8 cellular contexts compared by ENCODE assay signal in genomic region chr10:60236869-60237524, GRCh38.
A peak's percentile ranks its signal among the peaks of the same experiment; 100 is the strongest.
DNase-seq lines count a peak whose midpoint lies in the region; ATAC-seq and TF ChIP-seq lines count a peak whose summit lies in the region.

No MANE protein-coding gene starts in this region.

- no peaks in the 10 kb centered on the region for H3K9me3 Mint-ChIP-seq in osteocyte (ENCODE audit: unreplicated experiment)

- peaks cover 27% of the 10 kb centered on the region for H3K4me1 Mint-ChIP-seq in osteocyte (ENCODE audit: unreplicated experiment)

- no peak for TF ChIP-seq CTCF in A673 (conservative IDR thresholded peaks at IDR 0.05; ENCODE audit: low read depth, low read length)
- TF ChIP-seq CTCF in osteocyte (IDR thresholded peaks at IDR 0.05), result no peak
- TF ChIP-seq CTCF in foreskin keratinocyte (conservative IDR thresholded peaks at IDR 0.05), result no peak

- peak; percentile 59 for DNase-seq in A673 (ENCODE audit: low spot score)
- DNase-seq in OCI-M1 (lab: John Stamatoyannopoulos, UW), result peak; percentile 91
- no peak for DNase-seq in effector memory CD4-positive, alpha-beta T cell
- DNase-seq in osteocyte (ENCODE audit: extremely low spot score, unreplicated experiment), result no peak
- DNase-seq in NCI-H526 (lab: John Stamatoyannopoulos, UW), result no peak
- DNase-seq in foreskin keratinocyte, result no peak

- no peaks in the 10 kb centered on the region for H3K9me3 ChIP-seq in A673 (ENCODE audit: low read depth, low read length, poor library complexity, severe bottlenecking)
- H3K9me3 ChIP-seq in effector memory CD4-positive, alpha-beta T cell (ENCODE audit: control insufficient read depth, low read length), result no peaks in the 10 kb centered on the region

- no peak overlapping the region for H3K4me3 ChIP-seq in A673 (ENCODE audit: low read depth, low read length, poor library complexity, severe bottlenecking)
- H3K4me3 ChIP-seq in effector memory CD4-positive, alpha-beta T cell (ENCODE audit: insufficient read depth, low read depth, low read length, poor library complexity, severe bottlenecking), result peak overlapping the region; percentile 36

- H3K27ac ChIP-seq in A673 (ENCODE audit: low read depth, low read length, poor library complexity, severe bottlenecking) (no peak overlapping the region), foreskin keratinocyte (no peak overlapping the region)
- no peak overlapping the region for H3K27ac ChIP-seq in effector memory CD4-positive, alpha-beta T cell (ENCODE audit: insufficient read depth, low read length, poor library complexity, severe bottlenecking)

- POLR2A ChIA-PET in A673 (lab: Charles Lee; ENCODE audit: low non-redundant PET), result no interaction called here

- H3K4me1 ChIP-seq in A673 (ENCODE audit: insufficient read depth, low read length, poor library complexity, severe bottlenecking), result peaks cover 7% of the 10 kb centered on the region
- H3K4me1 ChIP-seq in effector memory CD4-positive, alpha-beta T cell (ENCODE audit: control insufficient read depth, insufficient read depth, low read length, poor library complexity, severe bottlenecking), result peaks cover 7% of the 10 kb centered on the region
- H3K4me1 ChIP-seq in foreskin keratinocyte, result no peaks in the 10 kb centered on the region

- intact Hi-C loops in A673 (cut with micrococcal nuclease; ENCODE audit: unreplicated experiment), result loop anchor here (10.0 kb wide), 1 partner anchor 198 kb away; no protein-coding TSS in a partner anchor

- no peaks in the 10 kb centered on the region for H3K36me3 Mint-ChIP-seq in osteocyte (ENCODE audit: unreplicated experiment)

- peak overlapping the region; percentile 85 for H3K27ac Mint-ChIP-seq in osteocyte (ENCODE audit: unreplicated experiment)

- ATAC-seq in GM18511 (IDR thresholded peaks at IDR 0.05; ENCODE audit: unreplicated experiment) (peak; percentile 92), HG02884 (IDR thresholded peaks at IDR 0.05; ENCODE audit: unreplicated experiment) (peak; percentile 90), foreskin keratinocyte (no peak)

- H3K4me3 Mint-ChIP-seq in osteocyte (ENCODE audit: unreplicated experiment), result peak overlapping the region; percentile 60

- CTCF ChIA-PET in A673 (lab: Charles Lee), result no interaction called here

- no peaks in the 10 kb centered on the region for H3K36me3 ChIP-seq in A673 (ENCODE audit: insufficient read depth, low read length, poor library complexity, severe bottlenecking)
- no peaks in the 10 kb centered on the region for H3K36me3 ChIP-seq in effector memory CD4-positive, alpha-beta T cell (ENCODE audit: control insufficient read depth, insufficient read depth, low read length)

- H3K27me3 ChIP-seq in A673 (replicated peaks; ENCODE audit: insufficient read depth, low read depth, low read length, poor library complexity) (no peaks in the 10 kb centered on the region), foreskin keratinocyte (no peaks in the 10 kb centered on the region)
- H3K27me3 ChIP-seq in effector memory CD4-positive, alpha-beta T cell (replicated peaks; ENCODE audit: control insufficient read depth, insufficient read depth, low read length, poor library complexity, severe bottlenecking), result no peaks in the 10 kb centered on the region

- BruUV-seq in A673 (replicated peaks; lab: Mats Ljungman, UMichigan), result no TSS peak

- H3K27me3 Mint-ChIP-seq in osteocyte (ENCODE audit: unreplicated experiment), result no peaks in the 10 kb centered on the region

Comparison
In these comparisons a context has a peak if more than half of its experiments do, and no peak if none do; other contexts are left out.
1. DNase-seq: peak in A673 (single experiment) and OCI-M1 (single experiment); none in effector memory CD4-positive, alpha-beta T cell (0 of 3), osteocyte (single experiment), NCI-H526 (0 of 2) and foreskin keratinocyte (0 of 2).